Comparison of ENCODE assay signal across 17 cellular contexts in genomic region chr13:59951011-59951410, GRCh38.
"Had no signal": no experiment of that assay in that cellular context is flagged by ENCODE, and none has a peak within 500 bp of the region (broad histone marks: within the 10 kb centered on the region; RNA-seq: fewer than 3 reads in every experiment).

No MANE protein-coding gene starts in this region.

- H3K4me3 ChIP-seq: colonic mucosa, heart right ventricle, psoas muscle, stomach, thoracic aorta, transverse colon had no signal

- H3K27me3 Mint-ChIP-seq: naive thymus-derived CD4-positive, alpha-beta T cell had no signal

- H3K27ac Mint-ChIP-seq: endodermal cell, nephron progenitor cell had no signal

- H3K4me3 Mint-ChIP-seq: endodermal cell; naive thymus-derived CD4-positive, alpha-beta T cell; nephron progenitor cell had no signal

- H3K4me1 Mint-ChIP-seq: endodermal cell; naive thymus-derived CD4-positive, alpha-beta T cell had no signal

- H3K27me3 ChIP-seq: colonic mucosa, foreskin keratinocyte, heart right ventricle, neutrophil, stomach, transverse colon had no signal

- H3K27ac ChIP-seq: colonic mucosa, foreskin keratinocyte, heart right ventricle, neutrophil, psoas muscle, stomach, thoracic aorta, transverse colon had no signal

- H3K36me3 ChIP-seq: colonic mucosa, heart right ventricle, neutrophil, stomach, thoracic aorta, transverse colon had no signal

- DNase-seq: colonic mucosa; effector CD4-positive, alpha-beta T cell; endodermal cell; erythroblast; foreskin keratinocyte; heart right ventricle; hypothalamus; naive thymus-derived CD4-positive, alpha-beta T cell; nephron progenitor cell; psoas muscle; stimulated activated CD4-positive, alpha-beta T cell treated with anti-CD3 and anti-CD28 coated beads, Interleukin-12 subunit alpha, Interleukin-12 subunit beta, amount 100 ng/mL, for 4 hours; stimulated activated naive CD4-positive, alpha-beta T cell; stomach; substantia nigra; transverse colon had no signal
